In the genomic region with DNA sequence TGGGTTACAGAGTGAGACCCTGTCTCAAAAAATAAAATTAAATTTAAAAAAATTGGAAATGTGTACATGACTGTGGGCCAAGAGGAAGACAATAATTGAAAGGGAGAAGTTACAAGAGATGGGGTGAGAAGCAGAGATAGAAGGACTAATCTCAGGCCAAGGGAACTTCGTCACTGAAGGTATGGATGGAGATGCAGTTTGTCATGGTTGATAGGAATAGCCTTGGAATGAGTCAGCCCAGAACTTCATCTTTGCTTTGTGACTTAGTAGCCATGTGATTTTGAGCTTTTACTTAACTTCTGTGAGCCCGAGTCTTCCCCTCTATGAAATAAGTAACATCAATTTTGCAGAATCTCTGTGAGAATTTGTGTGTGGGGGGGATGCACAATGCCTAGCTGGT, we compare ENCODE assay signal across 28 cellular contexts.
"Had no signal": no experiment of that assay in that cellular context is flagged by ENCODE, and none has a peak within 500 bp of the region (broad histone marks: within the 10 kb centered on the region; RNA-seq: fewer than 3 reads in every experiment).

No MANE protein-coding gene starts in this region.

- H3K27ac Mint-ChIP-seq: activated CD4-positive, alpha-beta T cell treated with anti-CD3 and anti-CD28 coated beads for 36 hours; activated naive CD8-positive, alpha-beta T cell; naive thymus-derived CD8-positive, alpha-beta T cell; neural progenitor cell; stimulated activated memory B cell treated with anti-CD40 and anti-IgM and Interleukin-4, amounts not matched to agents 10 μg/mL and 1 μg/mL and 100 μg/mL, for 72 hours; T-helper 2 cell treated with Interferon-gamma antibody and Interleukin-4, amounts not matched to agents 5 μg/mL and 100 μg/mL, for 36 hours had no signal

- H2AFZ ChIP-seq: neural progenitor cell had no signal

- H3K36me3 ChIP-seq: ascending aorta, left lung, lower lobe of right lung, neural progenitor cell, right atrium auricular region, stomach, thyroid gland, upper lobe of left lung, vagina had no signal

- DNase-seq: activated CD4-positive, alpha-beta T cell treated with anti-CD3 and anti-CD28 coated beads for 36 hours; activated CD4-positive, alpha-beta T cell treated with anti-CD3 and anti-CD28 coated beads, Interleukin-2, amount 50 U/mL, for 4 hours; activated CD4-positive, CD25-positive, alpha-beta regulatory T cell; activated effector memory CD4-positive, alpha-beta T cell treated with Interleukin-2 at 50 U/mL for 16 hours; activated naive CD4-positive, alpha-beta T cell treated with Interleukin-2 at 50 U/mL for 16 hours; activated T-cell treated with anti-CD3 and anti-CD28 coated beads for 4 hours; caudate nucleus; cortex of kidney; foreskin fibroblast; left lung; lower lobe of right lung; mesenchymal stem cell; naive thymus-derived CD8-positive, alpha-beta T cell; occipital lobe; stimulated activated CD4-positive, alpha-beta T cell treated with anti-CD3 and anti-CD28 coated beads, Interleukin-1b, Interleukin-23, amount 100 ng/mL, for 48 hours; stimulated activated CD4-positive, alpha-beta T cell treated with anti-CD3 and anti-CD28 coated beads, Interleukin-4, amount 100 ng/mL, for 4 hours; stimulated activated CD8-positive, alpha-beta memory T cell treated with anti-CD3 and anti-CD28 coated beads, Interleukin-4, amount 100 ng/mL, for 48 hours; stomach; thyroid gland; upper lobe of left lung had no signal

- H3K27ac ChIP-seq: ascending aorta, left lung, lower lobe of right lung, neural progenitor cell, right atrium auricular region, stomach, thyroid gland, upper lobe of left lung, vagina had no signal

- H3K4me1 Mint-ChIP-seq: activated CD4-positive, alpha-beta T cell treated with anti-CD3 and anti-CD28 coated beads for 36 hours; stimulated activated memory B cell treated with anti-CD40 and anti-IgM and Interleukin-4, amounts not matched to agents 10 μg/mL and 1 μg/mL and 100 μg/mL, for 72 hours had no signal

- H3K9ac ChIP-seq: neural progenitor cell had no signal

- H3K9me3 Mint-ChIP-seq: naive thymus-derived CD8-positive, alpha-beta T cell; neural progenitor cell; stimulated activated memory B cell treated with anti-CD40 and anti-IgM and Interleukin-4, amounts not matched to agents 10 μg/mL and 1 μg/mL and 100 μg/mL, for 72 hours; T-helper 2 cell treated with Interferon-gamma antibody and Interleukin-4, amounts not matched to agents 5 μg/mL and 100 μg/mL, for 36 hours had no signal

- H3K9me3 ChIP-seq: ascending aorta, left lung, lower lobe of right lung, right atrium auricular region, stomach, thyroid gland, upper lobe of left lung, vagina had no signal

- H3K4me3 Mint-ChIP-seq: activated CD4-positive, alpha-beta T cell treated with anti-CD3 and anti-CD28 coated beads for 36 hours; activated naive CD8-positive, alpha-beta T cell; naive thymus-derived CD8-positive, alpha-beta T cell; neural progenitor cell; stimulated activated memory B cell treated with anti-CD40 and anti-IgM and Interleukin-4, amounts not matched to agents 10 μg/mL and 1 μg/mL and 100 μg/mL, for 72 hours; T-helper 2 cell treated with Interferon-gamma antibody and Interleukin-4, amounts not matched to agents 5 μg/mL and 100 μg/mL, for 36 hours had no signal

- H3K4me2 ChIP-seq: neural progenitor cell, smooth muscle cell had no signal

- H3K27me3 ChIP-seq: ascending aorta, right atrium auricular region, thyroid gland, vagina had no signal

- H3K36me3 Mint-ChIP-seq: activated naive CD8-positive, alpha-beta T cell; naive thymus-derived CD8-positive, alpha-beta T cell; neural progenitor cell; stimulated activated memory B cell treated with anti-CD40 and anti-IgM and Interleukin-4, amounts not matched to agents 10 μg/mL and 1 μg/mL and 100 μg/mL, for 72 hours had no signal

- H3K4me3 ChIP-seq: ascending aorta, left lung, lower lobe of right lung, neural progenitor cell, right atrium auricular region, smooth muscle cell, stomach, thyroid gland, upper lobe of left lung, vagina had no signal
